In the genomic region with DNA sequence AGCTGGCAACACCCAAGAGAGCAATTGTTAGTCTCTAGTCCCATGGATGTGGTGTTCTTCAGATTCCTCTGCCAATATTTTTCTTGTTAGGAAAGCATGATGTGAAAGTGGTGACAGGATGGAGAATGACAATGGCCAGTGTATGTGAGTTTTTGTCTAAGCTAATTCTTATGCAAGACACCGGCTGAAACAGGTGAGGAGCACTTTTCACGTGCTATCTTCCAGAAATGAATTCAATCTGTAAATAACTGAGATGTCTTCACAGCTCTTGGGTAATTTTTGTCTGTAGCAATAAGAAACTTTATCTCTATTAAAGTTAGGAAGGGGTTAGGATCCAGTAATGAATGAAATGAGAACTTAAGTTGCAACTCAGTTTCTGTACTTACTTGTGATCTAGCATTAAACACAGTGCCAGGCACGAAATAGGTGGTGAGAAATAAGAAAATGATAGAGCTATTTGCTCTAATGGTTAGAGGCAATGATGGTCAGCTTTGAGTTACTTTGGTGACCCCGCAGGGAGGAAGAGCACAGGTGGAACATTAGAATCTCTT, we compare ENCODE assay signal across 8 cellular contexts. TPM values are rescaled to one million over a fixed set of nuclear protein-coding genes. Genes with fewer than 3 reads are reported as not detected.
DNase-seq lines count a peak whose midpoint lies in the region; ATAC-seq, FAIRE-seq and TF ChIP-seq lines count a peak whose summit lies in the region.

No MANE protein-coding gene starts in this region.

- DNase-seq in GM19239 (ENCODE audit: insufficient read length, low spot score), result no peak
- no peak for DNase-seq in Peyer's patch
- no peak for DNase-seq in fibroblast of mammary gland (ENCODE audit: low read depth)
- DNase-seq in sigmoid colon, result no peak
- DNase-seq in D341Med (ENCODE audit: low spot score), result no peak
- no peak for DNase-seq in caudate nucleus (lab: John Stamatoyannopoulos, UW)
- no peak for DNase-seq in activated CD8-positive, alpha-beta memory T cell treated with anti-CD3 and anti-CD28 coated beads, Interleukin-2, amount 50 U/mL, for 48 hours

- no peak for ATAC-seq in GM21381 (IDR thresholded peaks at IDR 0.05; ENCODE audit: unreplicated experiment)

- TF ChIP-seq POLR2A in Peyer's patch (IDR thresholded peaks at IDR 0.05), result no peak
- no peak for TF ChIP-seq POLR2A in sigmoid colon (IDR thresholded peaks at IDR 0.05)

- H3K27me3 ChIP-seq in Peyer's patch (no peaks in the 10 kb centered on the region), sigmoid colon (no peaks in the 10 kb centered on the region)

- H3K4me3 ChIP-seq in Peyer's patch, result peak overlapping the region; percentile 47 to 96 (median 91)
- H3K4me3 ChIP-seq in fibroblast of mammary gland (ENCODE audit: control insufficient read depth, low read depth, low read length), result peak overlapping the region; percentile 70
- H3K4me3 ChIP-seq in sigmoid colon, result peak overlapping the region; percentile 65 to 86 (median 82)

- no peak for TF ChIP-seq CTCF in Peyer's patch (IDR thresholded peaks at IDR 0.05)
- no peak for TF ChIP-seq CTCF in fibroblast of mammary gland (conservative IDR thresholded peaks at IDR 0.05; ENCODE audit: control insufficient read depth, insufficient read depth, low read depth, low read length)
- no peak for TF ChIP-seq CTCF in sigmoid colon (IDR thresholded peaks at IDR 0.05)

- peak; percentile 64 for FAIRE-seq in GM19239 (lab: Jason Lieb, UNC)

- no peaks in the 10 kb centered on the region for H3K36me3 ChIP-seq in Peyer's patch
- H3K36me3 ChIP-seq in sigmoid colon, result no peaks in the 10 kb centered on the region

- 65% methylated on average over 4 of the region's 4 CpGs for WGBS in sigmoid colon, 2 donors

- TF ChIP-seq EP300 in sigmoid colon (IDR thresholded peaks at IDR 0.05), result no peak

- intact Hi-C loops in sigmoid colon (cut with DNase I), result no loop called here

- H3K9me3 ChIP-seq in Peyer's patch (no peaks in the 10 kb centered on the region), sigmoid colon (no peaks in the 10 kb centered on the region)

- H3K27ac ChIP-seq in Peyer's patch, result peak overlapping the region; percentile 48 to 86 (median 78)
- peak overlapping the region; percentile 73 to 80 (median 78) for H3K27ac ChIP-seq in sigmoid colon
- no peak overlapping the region for H3K27ac ChIP-seq in caudate nucleus (ENCODE audit: low read depth, low read length)

- H3K4me1 ChIP-seq in Peyer's patch, result peaks cover 0 to 29% (median 2%) of the 10 kb centered on the region in 4 donors
- peaks cover 0 to 42% (median 33%) of the 10 kb centered on the region in 4 donors for H3K4me1 ChIP-seq in sigmoid colon

RNA-seq across cellular contexts. Expression of a gene that starts 0.7 kb away (rescaled TPM):
- total RNA-seq in Peyer's patch (10 to 100 TPM; 18.2 to 26.3 (median 21.0) TPM), sigmoid colon (10 to 100 TPM; 22.0 to 37.5 (median 34.1) TPM)
- polyA plus RNA-seq in sigmoid colon, result 10 to 100 TPM; 13.1 to 17.3 (median 13.8) TPM
